In genomic region chr6:96521625-96522468, GRCh38 we compare ENCODE assay signal across 8 cellular contexts. TPM values are rescaled to one million over a fixed set of nuclear protein-coding genes. Genes with fewer than 3 reads are reported as not detected.
DNase-seq lines count a peak whose midpoint lies in the region; TF ChIP-seq lines count a peak whose summit lies in the region.

Gene UFL1, plus strand, starts transcription at chr6:96521806. Its CDS starts 68 bp downstream, at chr6:96521874.

- peak within 1 kb of the TSS; percentile 90 for H3K4me2 ChIP-seq in MM.1S (ENCODE audit: low read depth, low read length)

- H3K27ac Mint-ChIP-seq in neural crest cell (ENCODE audit: unreplicated experiment): peak within 1 kb of the TSS; percentile 99

- peaks cover 2% of the 10 kb centered on the region for H3K36me3 Mint-ChIP-seq in neural crest cell (ENCODE audit: low read depth)

- no peaks in the 10 kb centered on the region for H3K9me3 Mint-ChIP-seq in neural crest cell

- H3K27me3 ChIP-seq in HAP-1 (ENCODE audit: low read depth) (no peaks in the 10 kb centered on the region), MM.1S (replicated peaks; ENCODE audit: insufficient read depth, low read length) (no peaks in the 10 kb centered on the region), stomach smooth muscle (ENCODE audit: control insufficient read depth in 1 of 2, insufficient read depth in 2 of 2, low read length in 2 of 2) (no peaks in the 10 kb centered on the region)

- peaks cover 15% of the 10 kb centered on the region; the same call in 1 of the 2 replicates for H3K4me1 ChIP-seq in ES-I3 (ENCODE audit: insufficient read depth, low read length)
- peaks cover 43% of the 10 kb centered on the region for H3K4me1 ChIP-seq in HAP-1
- H3K4me1 ChIP-seq in MM.1S (ENCODE audit: low read length): peaks cover 14% of the 10 kb centered on the region; the same call in 1 of the 2 replicates
- H3K4me1 ChIP-seq in stomach smooth muscle (ENCODE audit: control insufficient read depth, insufficient read depth, low read length): peaks cover 5% of the 10 kb centered on the region

- H4K20me1 ChIP-seq in MM.1S (ENCODE audit: insufficient read depth, low read length): no peaks in the 10 kb centered on the region

- H3K79me2 ChIP-seq in MM.1S (ENCODE audit: low read length): peaks cover 24% of the 10 kb centered on the region

- peak within 1 kb of the TSS; percentile 90 for H3K9ac ChIP-seq in ES-I3 (ENCODE audit: low read depth, low read length)
- H3K9ac ChIP-seq in MM.1S (ENCODE audit: low read length): peak within 1 kb of the TSS; percentile 97
- peak within 1 kb of the TSS; percentile 96 to 97 for H3K9ac ChIP-seq in stomach smooth muscle (ENCODE audit: low read length in 2 of 2)

- in situ Hi-C loops in HAP-1 (cut with MboI; ENCODE audit: low sequenced_read_pairs): no loop called here

- peak within 1 kb of the TSS; percentile 99 for H3K4me3 Mint-ChIP-seq in neural crest cell

- H3F3A ChIP-seq in MM.1S (ENCODE audit: insufficient read depth, low read length): peaks cover 5% of the 10 kb centered on the region; the same call in 1 of the 2 replicates

- H3K27me3 Mint-ChIP-seq in neural crest cell (ENCODE audit: low read depth): no peaks in the 10 kb centered on the region

- H3K4me3 ChIP-seq in HAP-1: peak within 1 kb of the TSS; percentile 75
- H3K4me3 ChIP-seq in MM.1S (ENCODE audit: low read length): peak within 1 kb of the TSS; percentile 96
- peak within 1 kb of the TSS; percentile 67 to 86 for H3K4me3 ChIP-seq in foreskin fibroblast (ENCODE audit: low read depth in 1 of 2, low read length in 2 of 2)
- peak within 1 kb of the TSS; percentile 82 to 90 for H3K4me3 ChIP-seq in stomach smooth muscle (ENCODE audit: low read length in 2 of 2)

- DNase-seq in HAP-1 (ENCODE audit: low spot score in 2 of 2) (peak; percentile 94 to 96), MM.1S (peak; percentile 93), SIG-M5 (lab: John Stamatoyannopoulos, UW) (peak; percentile 47), activated gamma-delta T cell treated with Interleukin-2 at 50 U/mL for 16 hours (peak; percentile 96), foreskin fibroblast (peak; percentile 90 to 97), neural crest cell (ENCODE audit: low read depth, low spot score) (peak; percentile 83)

- H3K36me3 ChIP-seq in ES-I3 (ENCODE audit: insufficient read depth, low read length): no peaks in the 10 kb centered on the region; the same call in 1 of the 2 replicates
- peaks cover 8% of the 10 kb centered on the region for H3K36me3 ChIP-seq in HAP-1 (replicated peaks)
- H3K36me3 ChIP-seq in MM.1S (replicated peaks; ENCODE audit: insufficient read depth, low read length): no peaks in the 10 kb centered on the region
- H3K36me3 ChIP-seq in stomach smooth muscle (ENCODE audit: control insufficient read depth in 2 of 2, insufficient read depth in 2 of 2, low read length in 2 of 2): peaks cover 0 to 6% of the 10 kb centered on the region in 2 donors

- no peaks in the 10 kb centered on the region for H3K9me2 ChIP-seq in MM.1S (replicated peaks; ENCODE audit: insufficient read depth, low read length)

- H3K9me3 ChIP-seq in ES-I3 (ENCODE audit: control insufficient read depth, insufficient read depth, low read length) (no peaks in the 10 kb centered on the region), HAP-1 (no peaks in the 10 kb centered on the region), MM.1S (replicated peaks; ENCODE audit: insufficient read depth, low read length) (no peaks in the 10 kb centered on the region), stomach smooth muscle (ENCODE audit: control insufficient read depth in 2 of 2, low read length in 2 of 2) (no peaks in the 10 kb centered on the region)

- H3K4me1 Mint-ChIP-seq in neural crest cell: peaks cover 26% of the 10 kb centered on the region

- TF ChIP-seq CTCF in MM.1S (IDR thresholded peaks at IDR 0.05; ENCODE audit: low read length) (no peak), foreskin fibroblast (IDR thresholded peaks at IDR 0.05; ENCODE audit: low read depth, low read length) (no peak), neural crest cell (conservative IDR thresholded peaks at IDR 0.05) (no peak)

- H3K27ac ChIP-seq in MM.1S (ENCODE audit: low read length): peak within 1 kb of the TSS; percentile 90
- H3K27ac ChIP-seq in stomach smooth muscle (ENCODE audit: low read length): peak within 1 kb of the TSS; percentile 89

- H2AFZ ChIP-seq in MM.1S (ENCODE audit: low read length): peak within 1 kb of the TSS; percentile 78

RNA-seq across cellular contexts. Expression of gene UFL1, which starts in this region (rescaled TPM):
- total RNA-seq in neural crest cell: 17.3 and 18.3 TPM in 2 replicates

Comparison
In these comparisons a context has a peak if more than half of its experiments do, and no peak if none do; other contexts are left out.
1. Peak in every context shown above with its lines: DNase-seq, H3K4me3 ChIP-seq and H3K27ac ChIP-seq.